Comparison of ENCODE assay signal across 8 cellular contexts in genomic region chr22:45268167-45268957, GRCh38. TPM values are rescaled to one million over a fixed set of nuclear protein-coding genes. Genes with fewer than 3 reads are reported as not detected.
A peak's percentile ranks its signal among the peaks of the same experiment; 100 is the strongest.
DNase-seq lines count a peak whose midpoint lies in the region; ATAC-seq and TF ChIP-seq lines count a peak whose summit lies in the region.

No MANE protein-coding gene starts in this region.

- TF ChIP-seq EP300 in gastroesophageal sphincter (IDR thresholded peaks at IDR 0.05), result no peak

- no peaks in the 10 kb centered on the region for H3K9me3 Mint-ChIP-seq in activated CD4-positive, alpha-beta T cell treated with anti-CD3 and anti-CD28 coated beads, Interleukin-2, amount 10 ng/mL, durations not matched to agents 7 days and 5 days

- CTCF ChIA-PET in activated CD4-positive, alpha-beta T cell treated with anti-CD3 and anti-CD28 coated beads, Interleukin-2, amount 10 ng/mL, durations not matched to agents 7 days and 5 days (lab: Charles Lee), result interaction anchor here (0.7 kb wide), 1 partner anchor 16 kb away, joined by 4 read pairs; the partner anchor contains the start of gene UPK3A

- no peaks in the 10 kb centered on the region for H3K36me3 Mint-ChIP-seq in activated CD4-positive, alpha-beta T cell treated with anti-CD3 and anti-CD28 coated beads, Interleukin-2, amount 10 ng/mL, durations not matched to agents 7 days and 5 days (ENCODE audit: low read depth)

- POLR2A ChIA-PET in activated CD4-positive, alpha-beta T cell treated with anti-CD3 and anti-CD28 coated beads, Interleukin-2, amount 10 ng/mL, durations not matched to agents 7 days and 5 days (lab: Charles Lee), result no interaction called here

- no peak overlapping the region for H3K27ac Mint-ChIP-seq in activated CD4-positive, alpha-beta T cell treated with anti-CD3 and anti-CD28 coated beads, Interleukin-2, amount 10 ng/mL, durations not matched to agents 7 days and 5 days

- H3K27me3 ChIP-seq in HUES6 (ENCODE audit: control insufficient read depth, insufficient read depth, low read length) (peaks cover 21% of the 10 kb centered on the region), gastroesophageal sphincter (no peaks in the 10 kb centered on the region), psoas muscle (ENCODE audit: insufficient read depth in 3 of 3, low read length in 2 of 3) (no peaks in the 10 kb centered on the region)

- peak; percentile 65 for DNase-seq in ELF-1 (ENCODE audit: low read depth, low spot score)
- DNase-seq in activated CD4-positive, alpha-beta T cell treated with anti-CD3 and anti-CD28 coated beads, Interleukin-2, amount 10 ng/mL, durations not matched to agents 7 days and 5 days, result no peak
- peak; percentile 30 to 65 for DNase-seq in psoas muscle
- no peak for DNase-seq in HuH-7.5 (ENCODE audit: low spot score)
- DNase-seq in globus pallidus (ENCODE audit: low spot score), result no peak

- no peak for ATAC-seq in gastroesophageal sphincter
- ATAC-seq in psoas muscle, result no peak
- no peak for ATAC-seq in activated CD4-positive, CD25-positive, alpha-beta regulatory T cell treated with anti-CD3 and anti-CD28 coated beads, Interleukin-2, amount 50 U/mL, for 24 hours

- H3K27ac ChIP-seq in HUES6 (ENCODE audit: low read depth, low read length) (no peak overlapping the region; the same call in 1 of the 2 replicates), gastroesophageal sphincter (peak overlapping the region in 2 of 4 donors; percentile 60 to 69), psoas muscle (no peak overlapping the region)

- H3K4me1 Mint-ChIP-seq in activated CD4-positive, alpha-beta T cell treated with anti-CD3 and anti-CD28 coated beads, Interleukin-2, amount 10 ng/mL, durations not matched to agents 7 days and 5 days, result peaks cover 6% of the 10 kb centered on the region

- TF ChIP-seq POLR2A in gastroesophageal sphincter (IDR thresholded peaks at IDR 0.05), result no peak

- TF ChIP-seq CTCF in gastroesophageal sphincter (IDR thresholded peaks at IDR 0.05) (no peak), psoas muscle (IDR thresholded peaks at IDR 0.05) (no peak)

- intact Hi-C loops in psoas muscle (cut with DNase I), result loop anchor here (2.0 to 5.0 kb wide), 3 partner anchors 166 to 284 kb away; no protein-coding TSS in a partner anchor

- H3K4me1 ChIP-seq in HUES6 (ENCODE audit: control insufficient read depth, insufficient read depth, low read length), result peaks cover 18% of the 10 kb centered on the region
- H3K4me1 ChIP-seq in gastroesophageal sphincter, result peaks cover 0 to 61% (median 25%) of the 10 kb centered on the region in 3 donors
- H3K4me1 ChIP-seq in psoas muscle, result peaks cover 38% of the 10 kb centered on the region

- H3K4me3 ChIP-seq in HUES6 (ENCODE audit: low read depth, low read length) (peak overlapping the region; percentile 75), gastroesophageal sphincter (peak overlapping the region; percentile 34 to 65), psoas muscle (peak overlapping the region; percentile 74)

- H3K4me3 Mint-ChIP-seq in activated CD4-positive, alpha-beta T cell treated with anti-CD3 and anti-CD28 coated beads, Interleukin-2, amount 10 ng/mL, durations not matched to agents 7 days and 5 days, result peak overlapping the region; percentile 62

- 0 to 1% methylated on average over 4 to 14 of the region's 47 CpGs for WGBS in gastroesophageal sphincter (ENCODE audit: low coverage in 1 of 2), 2 donors
- 1 to 6% (median 2%) methylated on average over 25 to 46 of the region's 47 CpGs for WGBS in psoas muscle, 3 donors

- H3K9ac ChIP-seq in HUES6 (ENCODE audit: low read length), result peak overlapping the region; percentile 80

- no peaks in the 10 kb centered on the region for H3K36me3 ChIP-seq in HUES6 (ENCODE audit: control insufficient read depth, insufficient read depth, low read length)
- no peaks in the 10 kb centered on the region for H3K36me3 ChIP-seq in gastroesophageal sphincter
- H3K36me3 ChIP-seq in psoas muscle (ENCODE audit: insufficient read depth in 1 of 2, low read depth in 1 of 2), result no peaks in the 10 kb centered on the region

- no peaks in the 10 kb centered on the region for H3K9me3 ChIP-seq in HUES6 (ENCODE audit: control insufficient read depth, insufficient read depth, low read depth, low read length)
- H3K9me3 ChIP-seq in gastroesophageal sphincter, result no peaks in the 10 kb centered on the region
- H3K9me3 ChIP-seq in psoas muscle, result no peaks in the 10 kb centered on the region

- peaks cover 36% of the 10 kb centered on the region for H3K27me3 Mint-ChIP-seq in activated CD4-positive, alpha-beta T cell treated with anti-CD3 and anti-CD28 coated beads, Interleukin-2, amount 10 ng/mL, durations not matched to agents 7 days and 5 days

RNA-seq across cellular contexts. Expression of gene UPK3A, which starts 16.4 kb away (rescaled TPM):
- total RNA-seq in activated CD4-positive, alpha-beta T cell treated with anti-CD3 and anti-CD28 coated beads, Interleukin-2, amount 10 ng/mL, durations not matched to agents 7 days and 5 days, result not detected
- total RNA-seq in gastroesophageal sphincter (not detected), psoas muscle (1 to 10 TPM; 1.1 to 3.9 (median 2.1) TPM)
- polyA plus RNA-seq in psoas muscle, result 10 to 100 TPM in 1 of 3 donors, 1 to 10 TPM in 1, under 1 TPM in 1; 0.93 to 11.7 (median 5.0) TPM

RNA-seq across cellular contexts. Expression of gene KIAA0930, which starts 27.7 kb away (rescaled TPM):
- 10 to 100 TPM; 13.3 to 17.8 TPM for total RNA-seq in activated CD4-positive, alpha-beta T cell treated with anti-CD3 and anti-CD28 coated beads, Interleukin-2, amount 10 ng/mL, durations not matched to agents 7 days and 5 days
- total RNA-seq in gastroesophageal sphincter (10 to 100 TPM; 26.1 to 54.2 (median 37.3) TPM), psoas muscle (10 to 100 TPM; 21.3 to 51.1 (median 28.0) TPM)
- polyA plus RNA-seq in psoas muscle, result 10 to 100 TPM; 13.2 to 24.9 (median 15.3) TPM

RNA-seq across cellular contexts. Expression of gene FAM118A, which starts 41.4 kb away (rescaled TPM):
- total RNA-seq in activated CD4-positive, alpha-beta T cell treated with anti-CD3 and anti-CD28 coated beads, Interleukin-2, amount 10 ng/mL, durations not matched to agents 7 days and 5 days, result 10 to 100 TPM; 35.6 to 37.0 TPM
- total RNA-seq in gastroesophageal sphincter, result 10 to 100 TPM; 17.4 to 82.9 (median 29.6) TPM
- 10 to 100 TPM; 14.2 to 25.5 (median 16.6) TPM for total RNA-seq in psoas muscle
- polyA plus RNA-seq in psoas muscle, result 10 to 100 TPM in 2 of 3 donors, 1 to 10 TPM in 1; 5.8 to 18.8 (median 15.6) TPM

Comparison
In these comparisons a context has a peak if more than half of its experiments do, and no peak if none do; other contexts are left out.
1. DNase-seq: peak in ELF-1 (single experiment) and psoas muscle (2 of 2); none in activated CD4-positive, alpha-beta T cell treated with anti-CD3 and anti-CD28 coated beads, Interleukin-2, amount 10 ng/mL, durations not matched to agents 7 days and 5 days (single experiment), HuH-7.5 (single experiment) and globus pallidus (single experiment).
2. Peak in every context shown above with its lines, with median percentiles within 50 percentile points of each other: H3K4me3 ChIP-seq.